8 cellular contexts compared by ENCODE assay signal in genomic region chr17:79835953-79836951, GRCh38.
DNase-seq lines count a peak whose midpoint lies in the region; ATAC-seq and TF ChIP-seq lines count a peak whose summit lies in the region.

No MANE protein-coding gene starts in this region.

- peak overlapping the region; percentile 87 to 99 for H3K4me3 ChIP-seq in neutrophil (ENCODE audit: low read depth in 1 of 2, low read length in 1 of 2)

- H3K9me3 Mint-ChIP-seq in effector memory CD8-positive, alpha-beta T cell: no peaks in the 10 kb centered on the region

- H3K27me3 Mint-ChIP-seq in effector memory CD8-positive, alpha-beta T cell: peaks cover 9 to 14% of the 10 kb centered on the region in 2 donors

- no peaks in the 10 kb centered on the region for H3K9me3 ChIP-seq in neutrophil

- H3K36me3 Mint-ChIP-seq in effector memory CD8-positive, alpha-beta T cell (ENCODE audit: insufficient read depth): peaks cover 71% of the 10 kb centered on the region

- H3K27ac Mint-ChIP-seq in effector memory CD8-positive, alpha-beta T cell: peak overlapping the region in 1 of 2 donors; percentile 97

- DNase-seq in NCI-H146 (lab: John Stamatoyannopoulos, UW) (peak; percentile 51), NCI-H146 treated with DMSO at 0.1 percent for 48 hours (lab: John Stamatoyannopoulos, UW; ENCODE audit: unreplicated experiment) (no peak), NOMO-1 treated with DMSO at 0.1 percent for 48 hours (lab: John Stamatoyannopoulos, UW; ENCODE audit: unreplicated experiment) (peak; percentile 80)
- no peak for DNase-seq in effector memory CD8-positive, alpha-beta T cell
- no peak for DNase-seq in stimulated activated CD4-positive, alpha-beta T cell treated with anti-CD3 and anti-CD28 coated beads, Interleukin-2, amount 100 ng/mL, for 48 hours

- peaks cover 35% of the 10 kb centered on the region for H3K27me3 ChIP-seq in neutrophil

- H3K27ac ChIP-seq in neutrophil: peak overlapping the region; percentile 95

- H3K4me3 Mint-ChIP-seq in effector memory CD8-positive, alpha-beta T cell: peak overlapping the region; percentile 93 to 97

- peaks cover 21 to 28% of the 10 kb centered on the region in 2 donors for H3K4me1 Mint-ChIP-seq in effector memory CD8-positive, alpha-beta T cell (ENCODE audit: low read depth in 2 of 2)

- TF ChIP-seq CTCF in neutrophil (IDR thresholded peaks at IDR 0.05): no peak

- ATAC-seq in effector memory CD8-positive, alpha-beta T cell (replicated peaks): no peak
- ATAC-seq in HG03442 (IDR thresholded peaks at IDR 0.05; ENCODE audit: unreplicated experiment) (no peak), HG02870 (IDR thresholded peaks at IDR 0.05; ENCODE audit: unreplicated experiment) (no peak)

- peaks cover 51 to 61% of the 10 kb centered on the region in 2 experiments for H3K4me1 ChIP-seq in neutrophil (ENCODE audit: control insufficient read depth in 1 of 2, insufficient read depth in 1 of 2, low read depth in 1 of 2, low read length in 1 of 2)

- H3K36me3 ChIP-seq in neutrophil: peaks cover 42% of the 10 kb centered on the region

Comparison
In these comparisons a context has a peak if more than half of its experiments do, and no peak if none do; other contexts are left out.
1. DNase-seq: peak in NCI-H146 (single experiment) and NOMO-1 treated with DMSO at 0.1 percent for 48 hours (single experiment); none in NCI-H146 treated with DMSO at 0.1 percent for 48 hours (single experiment), effector memory CD8-positive, alpha-beta T cell (0 of 3) and stimulated activated CD4-positive, alpha-beta T cell treated with anti-CD3 and anti-CD28 coated beads, Interleukin-2, amount 100 ng/mL, for 48 hours (0 of 2).